In genomic region chr13:84686458-84686857, GRCh38 we compare ENCODE assay signal across 7 cellular contexts.
"Had no signal": no experiment of that assay in that cellular context is flagged by ENCODE, and none has a peak within 500 bp of the region (broad histone marks: within the 10 kb centered on the region; RNA-seq: fewer than 3 reads in every experiment).

No MANE protein-coding gene starts in this region.

- DNase-seq: H9, HCEC 1CT, KBM-7 had no signal

- H3K27ac Mint-ChIP-seq: GM23338, H9, IgD-negative memory B cell had no signal

- ATAC-seq: GM23338, HepG2 had no signal

- H3K27ac ChIP-seq: HL-60 had no signal

- H3K36me3 Mint-ChIP-seq: IgD-negative memory B cell had no signal

- H3K4me3 ChIP-seq: GM23338 had no signal

- H3K4me1 Mint-ChIP-seq: GM23338, H9, IgD-negative memory B cell had no signal

- H3K4me3 Mint-ChIP-seq: GM23338, H9, IgD-negative memory B cell had no signal

- H3K27me3 Mint-ChIP-seq: IgD-negative memory B cell had no signal

- H3K9me3 Mint-ChIP-seq: H9 had no signal
